ENCODE assay signal across 21 cellular contexts in genomic region chr11:129258205-129258604, GRCh38.
"Had no signal": no experiment of that assay in that cellular context is flagged by ENCODE, and none has a peak within 500 bp of the region (broad histone marks: within the 10 kb centered on the region; RNA-seq: fewer than 3 reads in every experiment).

No MANE protein-coding gene starts in this region.

- ATAC-seq: effector memory CD8-positive, alpha-beta T cell; mucosa of descending colon; pancreas; stimulated activated naive B cell treated with anti-CD40 and anti-IgM and Interleukin-4, amounts not matched to agents 10 μg/mL and 1 μg/mL and 100 μg/mL, for 72 hours had no signal

- H3K4me3 ChIP-seq: coronary artery, lung, mucosa of descending colon, pancreas, prostate gland, right atrium auricular region, skin epidermis, spleen, thoracic aorta, tibial nerve, upper lobe of left lung had no signal

- H3K4me3 Mint-ChIP-seq: effector memory CD8-positive, alpha-beta T cell; memory B cell; mesothelial cell of epicardium; naive B cell; nephron; stimulated activated naive B cell treated with anti-CD40 and anti-IgM and Interleukin-4, amounts not matched to agents 10 μg/mL and 1 μg/mL and 100 μg/mL, for 72 hours; stimulated activated naive CD8-positive, alpha-beta T cell treated with anti-CD3 and anti-CD28 coated beads, Interleukin-15, Interleukin-2, amounts not matched to agents 100 ng/mL and 50 ng/mL, for 24 hours had no signal

- H3K4me1 Mint-ChIP-seq: memory B cell had no signal

- DNase-seq: effector memory CD8-positive, alpha-beta T cell; hypothalamus; mucosa of descending colon; naive B cell; occipital lobe; pancreas; spleen; stimulated activated CD4-positive, alpha-beta T cell treated with anti-CD3 and anti-CD28 coated beads, Interleukin-4, amount 100 ng/mL, for 4 hours; stimulated activated naive B cell treated with anti-CD40 and anti-IgM and Interleukin-4, amounts not matched to agents 10 μg/mL and 1 μg/mL and 100 μg/mL, for 72 hours; upper lobe of left lung had no signal

- H3K27ac Mint-ChIP-seq: effector memory CD8-positive, alpha-beta T cell; memory B cell; mesothelial cell of epicardium; stimulated activated naive B cell treated with anti-CD40 and anti-IgM and Interleukin-4, amounts not matched to agents 10 μg/mL and 1 μg/mL and 100 μg/mL, for 72 hours; stimulated activated naive CD8-positive, alpha-beta T cell treated with anti-CD3 and anti-CD28 coated beads, Interleukin-15, Interleukin-2, amounts not matched to agents 100 ng/mL and 50 ng/mL, for 24 hours had no signal

- H3K27ac ChIP-seq: coronary artery, pancreas, prostate gland, right atrium auricular region, skin epidermis, spleen, thoracic aorta, tibial nerve, upper lobe of left lung had no signal

- H3K9me3 Mint-ChIP-seq: effector memory CD8-positive, alpha-beta T cell; memory B cell; naive B cell; nephron; stimulated activated naive B cell treated with anti-CD40 and anti-IgM and Interleukin-4, amounts not matched to agents 10 μg/mL and 1 μg/mL and 100 μg/mL, for 72 hours; stimulated activated naive CD8-positive, alpha-beta T cell treated with anti-CD3 and anti-CD28 coated beads, Interleukin-15, Interleukin-2, amounts not matched to agents 100 ng/mL and 50 ng/mL, for 24 hours had no signal

- H3K4me1 ChIP-seq: prostate gland, right atrium auricular region had no signal

- H3K27me3 ChIP-seq: pancreas, right atrium auricular region, spleen, tibial nerve, upper lobe of left lung had no signal

- H3K9me3 ChIP-seq: mucosa of descending colon, pancreas, prostate gland, right atrium auricular region, spleen, thoracic aorta, tibial nerve, upper lobe of left lung had no signal

- H3K36me3 ChIP-seq: pancreas, prostate gland, right atrium auricular region, spleen, thoracic aorta, tibial nerve, upper lobe of left lung had no signal

- H3K27me3 Mint-ChIP-seq: memory B cell; naive B cell; stimulated activated naive B cell treated with anti-CD40 and anti-IgM and Interleukin-4, amounts not matched to agents 10 μg/mL and 1 μg/mL and 100 μg/mL, for 72 hours; stimulated activated naive CD8-positive, alpha-beta T cell treated with anti-CD3 and anti-CD28 coated beads, Interleukin-15, Interleukin-2, amounts not matched to agents 100 ng/mL and 50 ng/mL, for 24 hours had no signal
